ENCODE assay signal across 17 cellular contexts in genomic region chr15:39852237-39852636, GRCh38.
A peak's percentile ranks its signal among the peaks of the same experiment; 100 is the strongest.
DNase-seq lines count a peak whose midpoint lies in the region; ATAC-seq and TF ChIP-seq lines count a peak whose summit lies in the region.
"Had no signal": no experiment of that assay in that cellular context is flagged by ENCODE, and none has a peak within 500 bp of the region (broad histone marks: within the 10 kb centered on the region; RNA-seq: fewer than 3 reads in every experiment).

No MANE protein-coding gene starts in this region.

- H3K4me1 Mint-ChIP-seq in mesothelial cell of epicardium, result peaks cover 2% of the 10 kb centered on the region
- H3K4me1 Mint-ChIP-seq: stimulated activated effector memory CD8-positive, alpha-beta T cell treated with anti-CD3 and anti-CD28 coated beads, Interleukin-12 subunit alpha, Interleukin-12 subunit beta, amount 100 ng/mL, for 72 hours had no signal

- ATAC-seq in omental fat pad (ENCODE audit: low FRiP score) (peak; percentile 80), GM19397 (IDR thresholded peaks at IDR 0.05; ENCODE audit: unreplicated experiment) (no peak), HG03521 (IDR thresholded peaks at IDR 0.05; ENCODE audit: unreplicated experiment) (no peak)
- ATAC-seq: stimulated activated effector memory CD8-positive, alpha-beta T cell treated with anti-CD3 and anti-CD28 coated beads, Interleukin-12 subunit alpha, Interleukin-12 subunit beta, amount 100 ng/mL, for 72 hours had no signal

- H3K27ac Mint-ChIP-seq in mesothelial cell of epicardium, result no peak overlapping the region
- H3K27ac Mint-ChIP-seq: stimulated activated effector memory CD8-positive, alpha-beta T cell treated with anti-CD3 and anti-CD28 coated beads, Interleukin-12 subunit alpha, Interleukin-12 subunit beta, amount 100 ng/mL, for 72 hours had no signal

- H3K36me3 Mint-ChIP-seq in mesothelial cell of epicardium, result no peaks in the 10 kb centered on the region
- H3K36me3 Mint-ChIP-seq: stimulated activated effector memory CD8-positive, alpha-beta T cell treated with anti-CD3 and anti-CD28 coated beads, Interleukin-12 subunit alpha, Interleukin-12 subunit beta, amount 100 ng/mL, for 72 hours had no signal

- H3K27me3 Mint-ChIP-seq in mesothelial cell of epicardium (ENCODE audit: low read depth), result no peaks in the 10 kb centered on the region

- TF ChIP-seq CTCF in omental fat pad (IDR thresholded peaks at IDR 0.05) (no peak), mesothelial cell of epicardium (IDR thresholded peaks at IDR 0.05; ENCODE audit: unreplicated experiment) (no peak), GM10266 (IDR thresholded peaks at IDR 0.05; ENCODE audit: control insufficient read depth, insufficient read depth, low read depth, missing control alignments) (no peak)

- H3K4me3 Mint-ChIP-seq in mesothelial cell of epicardium, result no peak overlapping the region
- H3K4me3 Mint-ChIP-seq: stimulated activated effector memory CD8-positive, alpha-beta T cell treated with anti-CD3 and anti-CD28 coated beads, Interleukin-12 subunit alpha, Interleukin-12 subunit beta, amount 100 ng/mL, for 72 hours had no signal

- peak; percentile 23 for DNase-seq in ELR (ENCODE audit: low read depth)
- peak; percentile 35 for DNase-seq in RPMI7951 (ENCODE audit: low read depth)
- peak; percentile 94 for DNase-seq in fibroblast of gingiva (ENCODE audit: low read depth)
- no peak for DNase-seq in omental fat pad (ENCODE audit: low spot score)
- DNase-seq in mesothelial cell of epicardium (ENCODE audit: low spot score in 2 of 2, unreplicated experiment in 2 of 2), result no peak
- DNase-seq in GM10266 (ENCODE audit: extremely low spot score), result no peak
- DNase-seq: activated CD4-positive, alpha-beta T cell treated with anti-CD3 and anti-CD28 coated beads, Interleukin-2, amount 50 U/mL, for 1 hour; activated T-cell treated with anti-CD3 and anti-CD28 coated beads, Interleukin-2, amount 50 U/mL, for 1 hour; colonic mucosa; DMS153; NCI-H1105; SHP77 treated with DMSO at 0.1 percent for 48 hours; sigmoid colon; T-helper 9 cell had no signal

- no peaks in the 10 kb centered on the region for H3K9me3 Mint-ChIP-seq in mesothelial cell of epicardium
- H3K9me3 Mint-ChIP-seq: stimulated activated effector memory CD8-positive, alpha-beta T cell treated with anti-CD3 and anti-CD28 coated beads, Interleukin-12 subunit alpha, Interleukin-12 subunit beta, amount 100 ng/mL, for 72 hours had no signal

Comparison
In these comparisons a context has a peak if more than half of its experiments do, and no peak if none do; other contexts are left out.
1. DNase-seq: peak in ELR (single experiment), RPMI7951 (single experiment) and fibroblast of gingiva (single experiment); none in omental fat pad (single experiment), mesothelial cell of epicardium (0 of 2) and GM10266 (single experiment).